1 cellular context compared by ENCODE assay signal in genomic region chr19:55654833-55655647, GRCh38.
TF ChIP-seq lines count a peak whose summit lies in the region.

U2AF2 (plus strand) TSS chr19:55655035; CDS start chr19:55655105, 70 bp downstream.

TF ChIP-seq in K562, 482 proteins besides CTCF, POLR2A, EP300 and RAD21 (continued from another document and continues in another):
- TF ChIP-seq TSHZ1 (CRISPR knock-in tag; IDR thresholded peaks at IDR 0.05) (no peak), HNRNPL (IDR thresholded peaks at IDR 0.05; ENCODE audit: low read depth, low read length) (peak; percentile 51; the same call in 1 of the 2 replicates), ELK3 (CRISPR knock-in tag; IDR thresholded peaks at IDR 0.05) (no peak), MEF2A (IDR thresholded peaks at IDR 0.05; ENCODE audit: control insufficient read depth, low read depth, low read length) (no peak), NELFE (IDR thresholded peaks at IDR 0.05; ENCODE audit: insufficient read depth, insufficient read length) (no peak), HMG20A (CRISPR knock-in tag; conservative IDR thresholded peaks at IDR 0.05) (no peak), TEAD2 (tag; IDR thresholded peaks at IDR 0.05) (no peak), RFX5 (IDR thresholded peaks at IDR 0.05; ENCODE audit: low read depth, low read length) (no peak), ZNF280B (CRISPR knock-in tag; IDR thresholded peaks at IDR 0.05) (no peak), CBX3 (IDR thresholded peaks at IDR 0.05; ENCODE audit: borderline replicate concordance in 1 of 2, low read length in 2 of 2) (no peak; a peak in 1 of 3 replicates), ZNF77 (CRISPR knock-in tag; IDR thresholded peaks at IDR 0.05) (no peak), NBN (IDR thresholded peaks at IDR 0.05; ENCODE audit: low read depth) (no peak), VEZF1 (CRISPR knock-in tag; IDR thresholded peaks at IDR 0.05) (peak; percentile 86), ZBTB5 (IDR thresholded peaks at IDR 0.05) (no peak), CCAR2 (IDR thresholded peaks at IDR 0.05; ENCODE audit: low read depth, low read length) (no peak), LEF1 (IDR thresholded peaks at IDR 0.05) (no peak), BRD9 (IDR thresholded peaks at IDR 0.05; ENCODE audit: low read depth, partially characterized antibody) (no peak), KLF13 (tag; IDR thresholded peaks at IDR 0.05; ENCODE audit: borderline replicate concordance, low read depth) (peak; percentile 90), STAT5A (IDR thresholded peaks at IDR 0.05; ENCODE audit: borderline replicate concordance, low read length) (no peak), XRCC5 (IDR thresholded peaks at IDR 0.05; ENCODE audit: low read depth, low read length) (no peak), ERF (CRISPR knock-in tag; IDR thresholded peaks at IDR 0.05) (peak; percentile 95), CEBPG (CRISPR knock-in tag; IDR thresholded peaks at IDR 0.05) (no peak), CEBPG (tag; conservative IDR thresholded peaks at IDR 0.05 in 1 of 2, IDR thresholded peaks at IDR 0.05 in 1 of 2) (no peak), ZBTB34 (CRISPR knock-in tag; IDR thresholded peaks at IDR 0.05) (no peak), POLR3A (IDR thresholded peaks at IDR 0.05; ENCODE audit: borderline replicate concordance, extremely low read depth, insufficient read depth, insufficient read length) (no peak), THRB (CRISPR knock-in tag; conservative IDR thresholded peaks at IDR 0.05) (no peak; the same call in 1 of the 2 replicates), RAD51 (IDR thresholded peaks at IDR 0.05; ENCODE audit: borderline replicate concordance, low read depth) (peak; percentile 69; the same call in 1 of the 2 replicates), TBL1XR1 (IDR thresholded peaks at IDR 0.05; ENCODE audit: low read length in 2 of 2) (no peak; a peak in 1 of 4 replicates), U2AF2 (optimal IDR thresholded peaks at IDR 0.05; ENCODE audit: low read depth, low read length) (no peak), CAMTA2 (CRISPR knock-in tag; conservative IDR thresholded peaks at IDR 0.05) (no peak), CREB5 (CRISPR knock-in tag; IDR thresholded peaks at IDR 0.05) (no peak), CTCFL (IDR thresholded peaks at IDR 0.05; ENCODE audit: borderline replicate concordance, insufficient read depth, low read depth, low read length, poor library complexity, severe bottlenecking) (no peak), SP1 (CRISPR knock-in tag; IDR thresholded peaks at IDR 0.05) (no peak; the same call in 1 of the 2 replicates), TFAP4 (CRISPR knock-in tag; IDR thresholded peaks at IDR 0.05; ENCODE audit: borderline replicate concordance) (no peak), ZNF644 (tag; IDR thresholded peaks at IDR 0.05; ENCODE audit: low read depth) (no peak), TAF1 (IDR thresholded peaks at IDR 0.05; ENCODE audit: control insufficient read depth, extremely low read depth, insufficient read depth, low read length, severe bottlenecking) (peak; percentile 73), ZKSCAN3 (CRISPR knock-in tag; IDR thresholded peaks at IDR 0.05) (no peak), GTF3C2 (IDR thresholded peaks at IDR 0.05; ENCODE audit: borderline replicate concordance, extremely low read depth, insufficient read length) (no peak), SMC3 (conservative IDR thresholded peaks at IDR 0.05; ENCODE audit: insufficient read depth, low read depth, low read length) (no peak), NFXL1 (CRISPR knock-in tag; IDR thresholded peaks at IDR 0.05) (no peak)
